8 cellular contexts compared by ENCODE assay signal in genomic region chr1:183039985-183040447, GRCh38. TPM values are rescaled to one million over a fixed set of nuclear protein-coding genes. Genes with fewer than 3 reads are reported as not detected.
A peak's percentile ranks its signal among the peaks of the same experiment; 100 is the strongest.
DNase-seq lines count a peak whose midpoint lies in the region; ATAC-seq and TF ChIP-seq lines count a peak whose summit lies in the region.

No MANE protein-coding gene starts in this region.

- no peaks in the 10 kb centered on the region for H3K9me3 ChIP-seq in BLaER1 treated with 17β-estradiol and CSF1 and Interleukin-3, amounts not matched to agents 10 nM and 100 nM (replicated peaks in 1 of 11)
- H3K9me3 ChIP-seq in mesodermal cell (ENCODE audit: control insufficient read depth, low read length) = no peaks in the 10 kb centered on the region

- peaks cover 0 to 31% (median 17%) of the 10 kb centered on the region in 11 experiments; a peak in 12 of 22 replicates for H3K36me3 ChIP-seq in BLaER1 treated with 17β-estradiol and CSF1 and Interleukin-3, amounts not matched to agents 10 nM and 100 nM
- no peaks in the 10 kb centered on the region for H3K36me3 ChIP-seq in mesodermal cell (ENCODE audit: control insufficient read depth, insufficient read depth, low read length)

- H3K4me1 ChIP-seq in BLaER1 treated with 17β-estradiol and CSF1 and Interleukin-3, amounts not matched to agents 10 nM and 100 nM = peaks cover 45 to 93% (median 81%) of the 10 kb centered on the region in 10 experiments
- peaks cover 69% of the 10 kb centered on the region for H3K4me1 ChIP-seq in mesodermal cell (ENCODE audit: control insufficient read depth, insufficient read depth, low read length, poor library complexity, severe bottlenecking)

- H3K4me2 ChIP-seq in BLaER1 treated with 17β-estradiol and CSF1 and Interleukin-3, amounts not matched to agents 10 nM and 100 nM = peak overlapping the region; percentile 77 to 91 (median 83)

- peak overlapping the region in 10 of 11 experiments; percentile 47 to 91 (median 81); a peak in 19 of 22 replicates for H3K27ac ChIP-seq in BLaER1 treated with 17β-estradiol and CSF1 and Interleukin-3, amounts not matched to agents 10 nM and 100 nM
- H3K27ac ChIP-seq in mesodermal cell (ENCODE audit: low read depth, low read length, severe bottlenecking) = peak overlapping the region; percentile 87

- peak overlapping the region in 9 of 10 experiments; percentile 1 to 48 (median 38); a peak in 9 of 20 replicates for H3K4me3 ChIP-seq in BLaER1 treated with 17β-estradiol and CSF1 and Interleukin-3, amounts not matched to agents 10 nM and 100 nM
- no peak overlapping the region for H3K4me3 ChIP-seq in astrocyte of the cerebellum (ENCODE audit: low read depth, low read length)
- no peak overlapping the region for H3K4me3 ChIP-seq in mesodermal cell (ENCODE audit: extremely low read depth, insufficient read depth, low read length, poor library complexity, severe bottlenecking)

- no peak for ATAC-seq in GM19395 (IDR thresholded peaks at IDR 0.05; ENCODE audit: unreplicated experiment)

- TF ChIP-seq CTCF in astrocyte of the cerebellum (IDR thresholded peaks at IDR 0.05; ENCODE audit: low read depth, low read length, missing control alignments) = no peak

- no peaks in the 10 kb centered on the region for H3K27me3 ChIP-seq in BLaER1 treated with 17β-estradiol and CSF1 and Interleukin-3, amounts not matched to agents 10 nM and 100 nM

- 38 to 43% methylated on average over 1 to 3 of the region's 3 CpGs for WGBS in mesodermal cell (ENCODE audit: insufficient coverage in 2 of 2), 2 experiments

- DNase-seq in M059J (ENCODE audit: low read depth) = peak; percentile 91
- DNase-seq in astrocyte of the cerebellum (ENCODE audit: low read depth) = peak; percentile 98
- no peak for DNase-seq in globus pallidus (ENCODE audit: low spot score)
- DNase-seq in stimulated activated CD8-positive, alpha-beta memory T cell treated with anti-CD3 and anti-CD28 coated beads, Interleukin-4, amount 100 ng/mL, for 48 hours = no peak
- DNase-seq in stimulated activated CD4-positive, alpha-beta T cell treated with anti-CD3 and anti-CD28 coated beads, Interleukin-4, amount 100 ng/mL, for 4 hours = no peak

- H3K9ac ChIP-seq in BLaER1 treated with 17β-estradiol and CSF1 and Interleukin-3, amounts not matched to agents 10 nM and 100 nM = peak overlapping the region in 9 of 11 experiments; percentile 63 to 79 (median 74); a peak in 19 of 22 replicates

- peaks cover 0 to 41% (median 4%) of the 10 kb centered on the region in 11 experiments; a peak in 11 of 22 replicates for H4K20me1 ChIP-seq in BLaER1 treated with 17β-estradiol and CSF1 and Interleukin-3, amounts not matched to agents 10 nM and 100 nM

- in situ Hi-C loops in astrocyte of the cerebellum (cut with HindIII; ENCODE audit: low sequenced_read_pairs) = no loop called here

RNA-seq across cellular contexts. Expression of gene LAMC1, which starts 16.8 kb away (rescaled TPM):
- total RNA-seq in M059J (2014; rRNA removed; shearing (Covaris generic)) = 161 and 321 TPM in 2 replicates
- polyA plus RNA-seq in mesodermal cell (2013, experiment 1 of 2) = 179 TPM
- polyA plus RNA-seq in mesodermal cell (2013, experiment 2 of 2) = 184 TPM

Comparison
In these comparisons a context has a peak if more than half of its experiments do, and no peak if none do; other contexts are left out.
1. H3K4me3 ChIP-seq: peak in BLaER1 treated with 17β-estradiol and CSF1 and Interleukin-3, amounts not matched to agents 10 nM and 100 nM (9 of 10); none in astrocyte of the cerebellum (single experiment) and mesodermal cell (single experiment).
2. DNase-seq: peak in M059J (single experiment) and astrocyte of the cerebellum (single experiment); none in globus pallidus (single experiment), stimulated activated CD8-positive, alpha-beta memory T cell treated with anti-CD3 and anti-CD28 coated beads, Interleukin-4, amount 100 ng/mL, for 48 hours (single experiment) and stimulated activated CD4-positive, alpha-beta T cell treated with anti-CD3 and anti-CD28 coated beads, Interleukin-4, amount 100 ng/mL, for 4 hours (0 of 2).